Comparison of ENCODE assay signal across 9 cellular contexts in the genomic region with DNA sequence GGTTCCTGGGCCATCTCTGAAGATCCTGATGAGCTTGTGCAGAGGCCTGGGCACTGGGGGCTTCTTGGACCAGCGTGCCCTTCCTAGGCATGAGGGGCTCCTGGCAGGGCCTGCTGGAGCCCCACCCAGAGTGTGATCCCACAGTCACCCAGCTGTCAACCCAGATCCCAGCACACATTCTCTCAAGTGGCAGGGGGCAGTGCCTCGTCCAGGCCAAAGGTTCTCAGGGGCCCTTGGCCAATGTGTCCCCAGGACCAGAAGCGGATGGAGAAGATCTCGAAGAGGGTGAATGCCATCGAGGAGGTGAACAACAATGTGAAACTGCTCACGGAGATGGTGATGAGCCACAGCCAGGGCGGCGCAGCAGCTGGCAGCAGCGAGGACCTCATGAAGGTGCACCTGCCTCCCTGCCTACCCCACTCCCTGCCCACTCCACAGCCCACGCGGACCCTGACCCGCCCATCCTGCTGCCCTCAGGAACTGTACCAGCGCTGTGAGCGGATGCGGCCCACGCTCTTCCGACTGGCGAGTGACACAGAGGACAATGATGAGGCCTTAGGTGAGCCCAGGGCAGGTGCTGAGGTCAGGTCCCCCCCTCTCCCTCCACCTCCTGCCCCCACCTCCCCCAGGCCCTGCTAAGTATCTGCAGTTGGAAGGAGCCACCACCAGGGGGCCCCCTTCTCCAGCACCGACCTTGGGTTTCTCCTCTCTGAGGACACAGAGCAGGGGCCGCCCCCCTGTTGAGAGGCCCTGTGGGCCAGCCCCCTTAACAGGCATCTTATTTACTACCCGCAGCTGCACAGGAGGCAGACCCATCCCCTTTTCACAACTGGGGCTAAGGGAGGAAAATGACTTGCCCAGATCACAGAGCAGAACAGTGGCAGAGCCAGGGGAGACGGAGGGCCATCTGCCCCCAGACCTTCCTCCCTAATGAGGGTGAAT. TPM values are rescaled to one million over a fixed set of nuclear protein-coding genes. Genes with fewer than 3 reads are reported as not detected.
DNase-seq lines count a peak whose midpoint lies in the region; ATAC-seq and TF ChIP-seq lines count a peak whose summit lies in the region.
"Had no signal": no experiment of that assay in that cellular context is flagged by ENCODE, and none has a peak within 500 bp of the region (broad histone marks: within the 10 kb centered on the region; RNA-seq: fewer than 3 reads in every experiment).

No MANE protein-coding gene starts in this region.

- H3K27me3 ChIP-seq in lower lobe of right lung (ENCODE audit: low read depth) = no peaks in the 10 kb centered on the region

- no peak for TF ChIP-seq POLR2A in NB4 (IDR thresholded peaks at IDR 0.05; ENCODE audit: extremely low read depth, insufficient read length)

- H3K27ac ChIP-seq in lower lobe of right lung = no peak overlapping the region

- ATAC-seq in lower lobe of right lung (peak; percentile 68 to 84), HG02938 (IDR thresholded peaks at IDR 0.05; ENCODE audit: unreplicated experiment) (no peak)

- H3K36me3 ChIP-seq in lower lobe of right lung = peaks cover 69% of the 10 kb centered on the region

- H3K9me3 ChIP-seq in lower lobe of right lung = no peaks in the 10 kb centered on the region

- intact Hi-C loops in lower lobe of right lung (cut with DNase I) = no loop called here

- peaks cover 41% of the 10 kb centered on the region for H3K4me1 ChIP-seq in lower lobe of right lung

- H3K4me3 ChIP-seq in NB4 (ENCODE audit: low read depth, low read length) = no peak overlapping the region
- no peak overlapping the region for H3K4me3 ChIP-seq in lower lobe of right lung

- DNase-seq in DMS153 (lab: John Stamatoyannopoulos, UW) (peak; percentile 65), DMS153 treated with DMSO at 0.1 percent for 48 hours (lab: John Stamatoyannopoulos, UW; ENCODE audit: unreplicated experiment) (no peak), NB4 (ENCODE audit: low read depth) (peak; percentile 65), cerebellum (ENCODE audit: low spot score) (peak; percentile 66), lower lobe of right lung (peak; percentile 83)
- peak; percentile 69 to 73 for DNase-seq in activated CD4-positive, alpha-beta T cell treated with anti-CD3 and anti-CD28 coated beads for 4 hours
- peak; percentile 63 to 66 for DNase-seq in stimulated activated CD8-positive, alpha-beta memory T cell treated with anti-CD3 and anti-CD28 coated beads, Interleukin-2, amount 100 ng/mL, for 48 hours (ENCODE audit: low read depth in 2 of 2)

- TF ChIP-seq CTCF in NB4 (IDR thresholded peaks at IDR 0.05; ENCODE audit: low read depth, low read length) (peak; percentile 73), lower lobe of right lung (IDR thresholded peaks at IDR 0.05) (peak; percentile 86)

RNA-seq across cellular contexts. Expression of a gene that starts 14.7 kb away (rescaled TPM):
- total RNA-seq in cerebellum (39.1 TPM), lower lobe of right lung (64.8 TPM)

RNA-seq across cellular contexts. Expression of a gene that starts 16.1 kb away (rescaled TPM):
- 1.4 TPM for total RNA-seq in cerebellum
- 34.8 TPM for total RNA-seq in lower lobe of right lung

RNA-seq across cellular contexts. Expression of a gene that starts 35.2 kb away (rescaled TPM):
- 34.0 TPM for total RNA-seq in cerebellum
- 3.9 TPM for total RNA-seq in lower lobe of right lung

RNA-seq across cellular contexts. Expression of a gene that starts 43.5 kb away (rescaled TPM):
- total RNA-seq in cerebellum (not detected), lower lobe of right lung (1.9 TPM)
- total RNA-seq: glomerular endothelial cell had no signal

RNA-seq across cellular contexts. Expression of a gene that starts 52.1 kb away (rescaled TPM):
- 152 TPM for total RNA-seq in cerebellum
- total RNA-seq in lower lobe of right lung = 425 TPM

Comparison
In these comparisons a context has a peak if more than half of its experiments do, and no peak if none do; other contexts are left out.
1. RNA of a gene that starts 16.1 kb away (total RNA-seq): 34.8 TPM in lower lobe of right lung (single experiment); 1.4 TPM in cerebellum (single experiment); every median in the first group is over 10 times any median in the second.